1 cellular context compared by ENCODE assay signal in genomic region chr20:17860306-17861197, GRCh38.
A peak's percentile ranks its signal among the peaks of the same experiment; 100 is the strongest.
TF ChIP-seq lines count a peak whose summit lies in the region.

No MANE protein-coding gene starts in this region.

TF ChIP-seq in HepG2, 621 proteins besides CTCF, POLR2A, EP300 and RAD21 (continued from another document and continues in another):
- TF ChIP-seq ZNF30 (CRISPR knock-in tag; IDR thresholded peaks at IDR 0.05) (no peak), MAFG (CRISPR knock-in tag; IDR thresholded peaks at IDR 0.05) (no peak), ZNF746 (CRISPR knock-in tag; IDR thresholded peaks at IDR 0.05) (no peak), REST (IDR thresholded peaks at IDR 0.05; ENCODE audit: borderline replicate concordance in 1 of 2, low read depth in 1 of 2, low read length in 2 of 2) (no peak), NRL (CRISPR knock-in tag; IDR thresholded peaks at IDR 0.05; ENCODE audit: borderline replicate concordance) (no peak), FLYWCH1 (CRISPR knock-in tag; IDR thresholded peaks at IDR 0.05) (no peak), ZNF296 (CRISPR knock-in tag; conservative IDR thresholded peaks at IDR 0.05) (0 out of 2 replicates have a peak, but pooled peaks have one; percentile 69), FOXJ3 (CRISPR knock-in tag; IDR thresholded peaks at IDR 0.05; ENCODE audit: borderline replicate concordance) (no peak), GATAD2A (CRISPR knock-in tag; IDR thresholded peaks at IDR 0.05) (no peak), ZFP36 (IDR thresholded peaks at IDR 0.05; ENCODE audit: borderline replicate concordance, low read depth, low read length, partially characterized antibody) (no peak), PHF5A (CRISPR knock-in tag; IDR thresholded peaks at IDR 0.05; ENCODE audit: low read depth, unreplicated experiment) (no peak), ZC3H13 (CRISPR knock-in tag; IDR thresholded peaks at IDR 0.05) (no peak; the same call in 1 of the 2 replicates), BRF2 (CRISPR knock-in tag; IDR thresholded peaks at IDR 0.05) (no peak), ZNF512 (CRISPR knock-in tag; IDR thresholded peaks at IDR 0.05) (no peak), KMT2B (CRISPR knock-in tag; IDR thresholded peaks at IDR 0.05) (no peak), ZNF510 (CRISPR knock-in tag; IDR thresholded peaks at IDR 0.05; ENCODE audit: low read depth) (no peak), ZSCAN20 (CRISPR knock-in tag; IDR thresholded peaks at IDR 0.05; ENCODE audit: borderline replicate concordance) (no peak), SNRNP70 (IDR thresholded peaks at IDR 0.05; ENCODE audit: low read depth, low read length) (no peak), SIX1 (CRISPR knock-in tag; IDR thresholded peaks at IDR 0.05; ENCODE audit: borderline replicate concordance) (no peak), MIER3 (CRISPR knock-in tag; IDR thresholded peaks at IDR 0.05; ENCODE audit: borderline replicate concordance) (no peak), ZNF572 (CRISPR knock-in tag; IDR thresholded peaks at IDR 0.05) (no peak), ZNF775 (CRISPR knock-in tag; IDR thresholded peaks at IDR 0.05; ENCODE audit: borderline replicate concordance) (no peak), MED13 (CRISPR knock-in tag; IDR thresholded peaks at IDR 0.05) (no peak), SMAD9 (CRISPR knock-in tag; IDR thresholded peaks at IDR 0.05) (no peak), HNRNPL (IDR thresholded peaks at IDR 0.05; ENCODE audit: low read depth, low read length) (no peak), TAF15 (IDR thresholded peaks at IDR 0.05; ENCODE audit: low read depth, low read length, poor library complexity, severe bottlenecking) (no peak), PATZ1 (CRISPR knock-in tag; IDR thresholded peaks at IDR 0.05) (0 out of 2 replicates have a peak, but pooled peaks have one; percentile 9), CAMTA2 (CRISPR knock-in tag; IDR thresholded peaks at IDR 0.05; ENCODE audit: borderline replicate concordance) (no peak), KIAA2018 (CRISPR knock-in tag; IDR thresholded peaks at IDR 0.05; ENCODE audit: borderline replicate concordance) (no peak), FIP1L1 (IDR thresholded peaks at IDR 0.05; ENCODE audit: borderline replicate concordance, insufficient read depth, low read depth, low read length) (no peak), HMG20B (CRISPR knock-in tag; conservative IDR thresholded peaks at IDR 0.05) (no peak), ZBTB8A (CRISPR knock-in tag; IDR thresholded peaks at IDR 0.05; ENCODE audit: borderline replicate concordance, low read depth) (no peak), NFE2L1 (CRISPR knock-in tag; IDR thresholded peaks at IDR 0.05; ENCODE audit: borderline replicate concordance) (no peak), KDM6A (CRISPR knock-in tag; IDR thresholded peaks at IDR 0.05; ENCODE audit: low read depth) (no peak), ZUFSP (CRISPR knock-in tag; IDR thresholded peaks at IDR 0.05; ENCODE audit: borderline replicate concordance) (no peak), TEAD2 (CRISPR knock-in tag; IDR thresholded peaks at IDR 0.05) (no peak), ZNF207 (IDR thresholded peaks at IDR 0.05; ENCODE audit: borderline replicate concordance) (no peak), ZBTB26 (CRISPR knock-in tag; IDR thresholded peaks at IDR 0.05; ENCODE audit: borderline replicate concordance) (peak; percentile 93), GABPA (IDR thresholded peaks at IDR 0.05; ENCODE audit: low read depth, low read length) (no peak), GABPA (CRISPR knock-in tag; IDR thresholded peaks at IDR 0.05; ENCODE audit: low read depth) (no peak), MXD1 (CRISPR knock-in tag; IDR thresholded peaks at IDR 0.05) (no peak)
